In the genomic region with DNA sequence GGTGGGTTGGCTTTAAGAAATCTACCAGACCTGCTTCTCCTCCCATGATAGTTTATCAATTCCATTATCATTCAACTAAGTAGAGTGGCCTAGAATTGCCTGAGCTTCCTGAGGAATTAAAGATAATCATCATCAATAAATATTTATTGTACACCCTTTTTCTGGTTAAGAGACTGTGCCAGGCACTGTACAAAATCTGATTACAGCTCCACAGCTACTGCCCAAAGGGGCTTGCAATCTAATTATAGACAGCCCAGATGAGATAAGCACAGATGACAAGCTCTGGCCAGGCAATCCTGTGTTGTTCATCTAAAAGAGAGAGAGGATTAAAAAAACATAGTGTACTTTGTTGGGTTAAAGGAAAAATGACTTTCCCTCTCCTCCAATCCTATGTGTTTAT, we compare ENCODE assay signal across 16 cellular contexts.
DNase-seq lines count a peak whose midpoint lies in the region; ATAC-seq and TF ChIP-seq lines count a peak whose summit lies in the region.
"Had no signal": no experiment of that assay in that cellular context is flagged by ENCODE, and none has a peak within 500 bp of the region (broad histone marks: within the 10 kb centered on the region; RNA-seq: fewer than 3 reads in every experiment).

No MANE protein-coding gene starts in this region.

- H3K27me3 ChIP-seq in BE2C (no peaks in the 10 kb centered on the region), H7 (ENCODE audit: control insufficient read depth, insufficient read depth, low read length) (no peaks in the 10 kb centered on the region)
- H3K27me3 ChIP-seq: BLaER1 treated with 17β-estradiol and CSF1 and Interleukin-3, amounts not matched to agents 10 nM and 100 nM had no signal

- TF ChIP-seq CTCF in BE2C (IDR thresholded peaks at IDR 0.05; ENCODE audit: low read depth, low read length), result no peak

- peak; percentile 72 for DNase-seq in BE2C
- DNase-seq in SK-N-DZ (ENCODE audit: low spot score), result peak; percentile 97
- peak; percentile 33 for DNase-seq in left kidney (ENCODE audit: low read depth, low spot score)
- DNase-seq in T-helper 1 cell, result no peak
- no peak for DNase-seq in H7
- DNase-seq: 8988T; ACHN; Caco-2; Calu3; CD4-positive, alpha-beta T cell; CD8-positive, alpha-beta T cell; DMS79 treated with DMSO at 0.1 percent for 48 hours; GF-D8 had no signal

- H3K9me3 ChIP-seq in BE2C, result no peaks in the 10 kb centered on the region
- H3K9me3 ChIP-seq: Caco-2 had no signal

- peak; percentile 40; the same call in 1 of the 3 replicates for ATAC-seq in SK-N-SH treated with all-trans-retinoic acid at 6 μM for 48 hours
- no peak for ATAC-seq in HG03196 (IDR thresholded peaks at IDR 0.05; ENCODE audit: unreplicated experiment)
- ATAC-seq: CD8-positive, alpha-beta T cell had no signal

- no peak overlapping the region for H3K4me3 ChIP-seq in BE2C (ENCODE audit: low read depth, low read length)
- no peak overlapping the region for H3K4me3 ChIP-seq in H7 (ENCODE audit: insufficient read depth, low read depth, low read length)
- H3K4me3 ChIP-seq: BLaER1 treated with 17β-estradiol and CSF1 and Interleukin-3, amounts not matched to agents 10 nM and 100 nM had no signal

- H3K36me3 ChIP-seq in BE2C (no peaks in the 10 kb centered on the region), H7 (replicated peaks; ENCODE audit: control insufficient read depth, insufficient read depth, low read length) (no peaks in the 10 kb centered on the region)
- H3K36me3 ChIP-seq: BLaER1 treated with 17β-estradiol and CSF1 and Interleukin-3, amounts not matched to agents 10 nM and 100 nM had no signal

- H3K4me1 ChIP-seq in BE2C, result peaks cover 34% of the 10 kb centered on the region
- H3K4me1 ChIP-seq: BLaER1 treated with 17β-estradiol and CSF1 and Interleukin-3, amounts not matched to agents 10 nM and 100 nM; Caco-2 had no signal

TF ChIP-seq in SK-N-SH treated with all-trans-retinoic acid at 6 μM for 48 hours, 23 proteins besides CTCF, POLR2A, EP300 and RAD21 (continues in another document):
- TF ChIP-seq, protein P1, sequence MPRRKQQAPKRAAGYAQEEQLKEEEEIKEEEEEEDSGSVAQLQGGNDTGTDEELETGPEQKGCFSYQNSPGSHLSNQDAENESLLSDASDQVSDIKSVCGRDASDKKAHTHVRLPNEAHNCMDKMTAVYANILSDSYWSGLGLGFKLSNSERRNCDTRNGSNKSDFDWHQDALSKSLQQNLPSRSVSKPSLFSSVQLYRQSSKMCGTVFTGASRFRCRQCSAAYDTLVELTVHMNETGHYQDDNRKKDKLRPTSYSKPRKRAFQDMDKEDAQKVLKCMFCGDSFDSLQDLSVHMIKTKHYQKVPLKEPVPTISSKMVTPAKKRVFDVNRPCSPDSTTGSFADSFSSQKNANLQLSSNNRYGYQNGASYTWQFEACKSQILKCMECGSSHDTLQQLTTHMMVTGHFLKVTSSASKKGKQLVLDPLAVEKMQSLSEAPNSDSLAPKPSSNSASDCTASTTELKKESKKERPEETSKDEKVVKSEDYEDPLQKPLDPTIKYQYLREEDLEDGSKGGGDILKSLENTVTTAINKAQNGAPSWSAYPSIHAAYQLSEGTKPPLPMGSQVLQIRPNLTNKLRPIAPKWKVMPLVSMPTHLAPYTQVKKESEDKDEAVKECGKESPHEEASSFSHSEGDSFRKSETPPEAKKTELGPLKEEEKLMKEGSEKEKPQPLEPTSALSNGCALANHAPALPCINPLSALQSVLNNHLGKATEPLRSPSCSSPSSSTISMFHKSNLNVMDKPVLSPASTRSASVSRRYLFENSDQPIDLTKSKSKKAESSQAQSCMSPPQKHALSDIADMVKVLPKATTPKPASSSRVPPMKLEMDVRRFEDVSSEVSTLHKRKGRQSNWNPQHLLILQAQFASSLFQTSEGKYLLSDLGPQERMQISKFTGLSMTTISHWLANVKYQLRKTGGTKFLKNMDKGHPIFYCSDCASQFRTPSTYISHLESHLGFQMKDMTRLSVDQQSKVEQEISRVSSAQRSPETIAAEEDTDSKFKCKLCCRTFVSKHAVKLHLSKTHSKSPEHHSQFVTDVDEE (CRISPR knock-in tag; IDR thresholded peaks at IDR 0.05), result peak; percentile 95
- TF ChIP-seq ZNF8 (CRISPR knock-in tag; IDR thresholded peaks at IDR 0.05), result peak; percentile 96
- no peak for TF ChIP-seq OSR1 (CRISPR knock-in tag; IDR thresholded peaks at IDR 0.05)
- TF ChIP-seq, protein P2, sequence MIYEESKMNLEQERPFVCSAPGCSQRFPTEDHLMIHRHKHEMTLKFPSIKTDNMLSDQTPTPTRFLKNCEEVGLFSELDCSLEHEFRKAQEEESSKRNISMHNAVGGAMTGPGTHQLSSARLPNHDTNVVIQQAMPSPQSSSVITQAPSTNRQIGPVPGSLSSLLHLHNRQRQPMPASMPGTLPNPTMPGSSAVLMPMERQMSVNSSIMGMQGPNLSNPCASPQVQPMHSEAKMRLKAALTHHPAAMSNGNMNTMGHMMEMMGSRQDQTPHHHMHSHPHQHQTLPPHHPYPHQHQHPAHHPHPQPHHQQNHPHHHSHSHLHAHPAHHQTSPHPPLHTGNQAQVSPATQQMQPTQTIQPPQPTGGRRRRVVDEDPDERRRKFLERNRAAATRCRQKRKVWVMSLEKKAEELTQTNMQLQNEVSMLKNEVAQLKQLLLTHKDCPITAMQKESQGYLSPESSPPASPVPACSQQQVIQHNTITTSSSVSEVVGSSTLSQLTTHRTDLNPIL (CRISPR knock-in tag; IDR thresholded peaks at IDR 0.05; ENCODE audit: low read depth), result peak; percentile 50; the same call in 1 of the 2 replicates
- TF ChIP-seq PPARA (CRISPR knock-in tag; IDR thresholded peaks at IDR 0.05; ENCODE audit: borderline replicate concordance), result peak; percentile 80; the same call in 1 of the 2 replicates
- peak; percentile 59; the same call in 1 of the 2 replicates for TF ChIP-seq ESRRG (CRISPR knock-in tag; IDR thresholded peaks at IDR 0.05)
- TF ChIP-seq GLIS3 (CRISPR knock-in tag; IDR thresholded peaks at IDR 0.05), result peak; percentile 94
- no peak for TF ChIP-seq ZC3H10 (CRISPR knock-in tag; IDR thresholded peaks at IDR 0.05)
- no peak for TF ChIP-seq TOX (CRISPR knock-in tag; IDR thresholded peaks at IDR 0.05; ENCODE audit: borderline replicate concordance)
- TF ChIP-seq, protein P3, sequence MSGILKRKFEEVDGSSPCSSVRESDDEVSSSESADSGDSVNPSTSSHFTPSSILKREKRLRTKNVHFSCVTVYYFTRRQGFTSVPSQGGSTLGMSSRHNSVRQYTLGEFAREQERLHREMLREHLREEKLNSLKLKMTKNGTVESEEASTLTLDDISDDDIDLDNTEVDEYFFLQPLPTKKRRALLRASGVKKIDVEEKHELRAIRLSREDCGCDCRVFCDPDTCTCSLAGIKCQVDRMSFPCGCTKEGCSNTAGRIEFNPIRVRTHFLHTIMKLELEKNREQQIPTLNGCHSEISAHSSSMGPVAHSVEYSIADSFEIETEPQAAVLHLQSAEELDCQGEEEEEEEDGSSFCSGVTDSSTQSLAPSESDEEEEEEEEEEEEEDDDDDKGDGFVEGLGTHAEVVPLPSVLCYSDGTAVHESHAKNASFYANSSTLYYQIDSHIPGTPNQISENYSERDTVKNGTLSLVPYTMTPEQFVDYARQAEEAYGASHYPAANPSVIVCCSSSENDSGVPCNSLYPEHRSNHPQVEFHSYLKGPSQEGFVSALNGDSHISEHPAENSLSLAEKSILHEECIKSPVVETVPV (CRISPR knock-in tag; IDR thresholded peaks at IDR 0.05), result peak; percentile 93
- TF ChIP-seq ZFP30 (CRISPR knock-in tag; IDR thresholded peaks at IDR 0.05), result no peak
- TF ChIP-seq ARNTL (CRISPR knock-in tag; IDR thresholded peaks at IDR 0.05; ENCODE audit: borderline replicate concordance, low read depth), result no peak
- TF ChIP-seq ZNF70 (CRISPR knock-in tag; IDR thresholded peaks at IDR 0.05), result no peak
- TF ChIP-seq, protein P4, sequence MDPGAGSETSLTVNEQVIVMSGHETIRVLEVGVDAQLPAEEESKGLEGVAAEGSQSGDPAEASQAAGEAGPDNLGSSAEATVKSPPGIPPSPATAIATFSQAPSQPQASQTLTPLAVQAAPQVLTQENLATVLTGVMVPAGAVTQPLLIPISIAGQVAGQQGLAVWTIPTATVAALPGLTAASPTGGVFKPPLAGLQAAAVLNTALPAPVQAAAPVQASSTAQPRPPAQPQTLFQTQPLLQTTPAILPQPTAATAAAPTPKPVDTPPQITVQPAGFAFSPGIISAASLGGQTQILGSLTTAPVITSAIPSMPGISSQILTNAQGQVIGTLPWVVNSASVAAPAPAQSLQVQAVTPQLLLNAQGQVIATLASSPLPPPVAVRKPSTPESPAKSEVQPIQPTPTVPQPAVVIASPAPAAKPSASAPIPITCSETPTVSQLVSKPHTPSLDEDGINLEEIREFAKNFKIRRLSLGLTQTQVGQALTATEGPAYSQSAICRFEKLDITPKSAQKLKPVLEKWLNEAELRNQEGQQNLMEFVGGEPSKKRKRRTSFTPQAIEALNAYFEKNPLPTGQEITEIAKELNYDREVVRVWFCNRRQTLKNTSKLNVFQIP (CRISPR knock-in tag; IDR thresholded peaks at IDR 0.05; ENCODE audit: borderline replicate concordance, low read depth), result no peak
- peak; percentile 99 for TF ChIP-seq TCF4 (CRISPR knock-in tag; IDR thresholded peaks at IDR 0.05; ENCODE audit: borderline replicate concordance)
- TF ChIP-seq CSDC2 (CRISPR knock-in tag; IDR thresholded peaks at IDR 0.05), result no peak
- TF ChIP-seq ZFP3 (CRISPR knock-in tag; IDR thresholded peaks at IDR 0.05), result no peak
- no peak for TF ChIP-seq SNAI2 (CRISPR knock-in tag; IDR thresholded peaks at IDR 0.05)
- TF ChIP-seq RARB (CRISPR knock-in tag; IDR thresholded peaks at IDR 0.05), result no peak
- TF ChIP-seq BACH2 (CRISPR knock-in tag; IDR thresholded peaks at IDR 0.05; ENCODE audit: borderline replicate concordance), result no peak
- TF ChIP-seq, protein P5, sequence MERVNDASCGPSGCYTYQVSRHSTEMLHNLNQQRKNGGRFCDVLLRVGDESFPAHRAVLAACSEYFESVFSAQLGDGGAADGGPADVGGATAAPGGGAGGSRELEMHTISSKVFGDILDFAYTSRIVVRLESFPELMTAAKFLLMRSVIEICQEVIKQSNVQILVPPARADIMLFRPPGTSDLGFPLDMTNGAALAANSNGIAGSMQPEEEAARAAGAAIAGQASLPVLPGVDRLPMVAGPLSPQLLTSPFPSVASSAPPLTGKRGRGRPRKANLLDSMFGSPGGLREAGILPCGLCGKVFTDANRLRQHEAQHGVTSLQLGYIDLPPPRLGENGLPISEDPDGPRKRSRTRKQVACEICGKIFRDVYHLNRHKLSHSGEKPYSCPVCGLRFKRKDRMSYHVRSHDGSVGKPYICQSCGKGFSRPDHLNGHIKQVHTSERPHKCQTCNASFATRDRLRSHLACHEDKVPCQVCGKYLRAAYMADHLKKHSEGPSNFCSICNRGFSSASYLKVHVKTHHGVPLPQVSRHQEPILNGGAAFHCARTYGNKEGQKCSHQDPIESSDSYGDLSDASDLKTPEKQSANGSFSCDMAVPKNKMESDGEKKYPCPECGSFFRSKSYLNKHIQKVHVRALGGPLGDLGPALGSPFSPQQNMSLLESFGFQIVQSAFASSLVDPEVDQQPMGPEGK (CRISPR knock-in tag; IDR thresholded peaks at IDR 0.05; ENCODE audit: borderline replicate concordance), result no peak
- peak; percentile 75; the same call in 1 of the 2 replicates for TF ChIP-seq ZNF565 (CRISPR knock-in tag; conservative IDR thresholded peaks at IDR 0.05; ENCODE audit: low read depth)

Comparison
In these comparisons a context has a peak if more than half of its experiments do, and no peak if none do; other contexts are left out.
1. DNase-seq: peak in BE2C (single experiment), SK-N-DZ (single experiment) and left kidney (single experiment); none in T-helper 1 cell (0 of 5) and H7 (single experiment).